In the genomic region with DNA sequence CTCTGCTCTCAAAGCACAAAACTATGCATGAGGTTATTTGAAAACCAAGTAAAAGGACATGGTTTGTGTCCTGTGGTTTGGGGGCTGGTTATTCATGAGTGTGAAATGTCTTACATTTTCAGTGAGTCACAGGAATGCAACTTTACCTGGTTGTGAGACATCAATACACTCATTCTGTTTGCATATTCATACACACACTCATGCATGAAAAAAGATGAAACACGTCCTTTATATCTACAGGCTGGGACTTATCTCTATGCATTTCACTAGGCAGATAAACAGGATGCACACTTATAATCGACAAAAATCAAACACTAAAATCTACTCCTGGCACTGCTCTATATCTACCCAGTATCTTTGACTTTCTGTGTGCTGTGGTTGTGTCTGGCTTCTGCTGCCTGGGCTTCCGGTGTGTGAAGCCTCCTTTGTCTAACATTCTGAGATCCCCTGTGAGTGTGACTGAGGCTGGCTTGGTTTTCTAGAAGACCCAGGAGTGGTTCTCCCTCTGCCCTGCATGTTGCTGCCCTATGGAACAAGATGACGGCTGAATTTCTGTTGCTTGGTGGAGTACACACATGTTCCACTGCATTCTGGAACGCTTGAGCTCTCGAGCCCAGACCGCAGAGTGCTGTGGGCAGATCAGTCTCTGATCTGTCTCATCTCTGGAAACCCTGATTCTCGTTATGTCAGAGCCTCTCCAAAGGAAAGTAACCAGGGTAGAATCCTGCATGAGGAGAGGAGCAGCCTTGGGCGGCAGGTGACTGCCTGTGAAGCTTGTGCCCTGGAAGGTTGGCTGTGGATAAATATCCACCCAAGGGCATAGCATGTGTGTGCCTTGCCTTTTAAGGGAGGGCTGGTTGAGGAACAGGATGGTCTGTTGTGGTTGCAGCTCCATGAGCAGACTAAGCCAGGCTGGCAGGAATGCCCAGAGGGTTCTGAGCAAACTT, we compare ENCODE assay signal across 8 cellular contexts. TPM values are rescaled to one million over a fixed set of nuclear protein-coding genes. Genes with fewer than 3 reads are reported as not detected.
DNase-seq lines count a peak whose midpoint lies in the region; ATAC-seq and TF ChIP-seq lines count a peak whose summit lies in the region.

No MANE protein-coding gene starts in this region.

- peak overlapping the region; percentile 7 to 85 (median 76) for H3K4me3 Mint-ChIP-seq in CD8-positive, alpha-beta memory T cell
- H3K4me3 Mint-ChIP-seq in activated naive CD4-positive, alpha-beta T cell treated with anti-CD3 and anti-CD28 coated beads for 36 hours: peak overlapping the region; percentile 42

- H3K27me3 Mint-ChIP-seq in CD8-positive, alpha-beta memory T cell: no peaks in the 10 kb centered on the region
- H3K27me3 Mint-ChIP-seq in activated naive CD4-positive, alpha-beta T cell treated with anti-CD3 and anti-CD28 coated beads for 36 hours (ENCODE audit: low read depth): peaks cover 9% of the 10 kb centered on the region

- intact Hi-C loops in activated naive CD4-positive, alpha-beta T cell treated with anti-CD3 and anti-CD28 coated beads for 36 hours (cut with micrococcal nuclease): loop anchor here (1.0 to 10.0 kb wide), 18 partner anchors 23 to 1516 kb away; a partner anchor contains a TSS
- intact Hi-C loops in mucosa of descending colon (cut with DNase I, micrococcal nuclease): no loop called here
- intact Hi-C loops in sciatic nerve (cut with DNase I): no loop called here

- peaks cover 72 to 81% (median 73%) of the 10 kb centered on the region in 3 donors for H3K4me1 Mint-ChIP-seq in CD8-positive, alpha-beta memory T cell
- peaks cover 73% of the 10 kb centered on the region for H3K4me1 Mint-ChIP-seq in activated naive CD4-positive, alpha-beta T cell treated with anti-CD3 and anti-CD28 coated beads for 36 hours (ENCODE audit: low read depth)

- TF ChIP-seq CTCF in mucosa of descending colon (IDR thresholded peaks at IDR 0.05) (no peak), WERI-Rb-1 (IDR thresholded peaks at IDR 0.05; ENCODE audit: low read depth, low read length) (no peak)

- peak overlapping the region; percentile 77 to 97 (median 92) for H3K27ac Mint-ChIP-seq in CD8-positive, alpha-beta memory T cell
- peak overlapping the region; percentile 93 for H3K27ac Mint-ChIP-seq in activated naive CD4-positive, alpha-beta T cell treated with anti-CD3 and anti-CD28 coated beads for 36 hours

- H3K36me3 ChIP-seq in CD8-positive, alpha-beta memory T cell (ENCODE audit: insufficient read depth, low read length): no peaks in the 10 kb centered on the region
- H3K36me3 ChIP-seq in mucosa of descending colon (ENCODE audit: low read depth) (no peaks in the 10 kb centered on the region), WERI-Rb-1 (no peaks in the 10 kb centered on the region)

- POLR2A ChIA-PET in CD8-positive, alpha-beta memory T cell (lab: Charles Lee): interaction anchor here (0.6 to 1.1 kb wide), 3 partner anchors 27 to 81 kb away, joined by 3 to 5 read pairs (median 3); no protein-coding TSS in a partner anchor

- DNase-seq in CD8-positive, alpha-beta memory T cell: peak; percentile 36 to 79 (median 70)
- DNase-seq in H4 (ENCODE audit: low spot score): peak; percentile 58
- peak; percentile 91 for DNase-seq in RPMI7951 (ENCODE audit: low read depth)
- DNase-seq in activated naive CD4-positive, alpha-beta T cell treated with anti-CD3 and anti-CD28 coated beads for 36 hours: peak; percentile 90
- no peak for DNase-seq in mucosa of descending colon
- no peak for DNase-seq in NCI-H524 treated with DMSO at 0.1 percent for 48 hours (lab: John Stamatoyannopoulos, UW)
- no peak for DNase-seq in sciatic nerve (ENCODE audit: low spot score)
- no peak for DNase-seq in WERI-Rb-1

- CTCF ChIA-PET in CD8-positive, alpha-beta memory T cell (lab: Charles Lee): interaction anchor here (1.2 to 1.7 kb wide), 7 partner anchors 10 to 88 kb away, joined by 3 to 6 read pairs (median 4); no protein-coding TSS in a partner anchor
- CTCF ChIA-PET in activated naive CD4-positive, alpha-beta T cell treated with anti-CD3 and anti-CD28 coated beads for 36 hours (lab: Charles Lee): interaction anchor here (1.0 to 3.3 kb wide), 12 partner anchors 11 to 188 kb away, joined by 3 to 23 read pairs (median 5); a partner anchor contains a TSS

- H3K4me1 ChIP-seq in CD8-positive, alpha-beta memory T cell (ENCODE audit: insufficient read depth, low read length): peaks cover 70% of the 10 kb centered on the region
- no peaks in the 10 kb centered on the region for H3K4me1 ChIP-seq in mucosa of descending colon (ENCODE audit: low read depth)

- H3K9me3 Mint-ChIP-seq in CD8-positive, alpha-beta memory T cell: no peaks in the 10 kb centered on the region
- H3K9me3 Mint-ChIP-seq in activated naive CD4-positive, alpha-beta T cell treated with anti-CD3 and anti-CD28 coated beads for 36 hours: peaks cover 13% of the 10 kb centered on the region

- no peaks in the 10 kb centered on the region for H3K27me3 ChIP-seq in CD8-positive, alpha-beta memory T cell (ENCODE audit: insufficient read depth, low read length, poor library complexity, severe bottlenecking)
- peaks cover 75% of the 10 kb centered on the region for H3K27me3 ChIP-seq in WERI-Rb-1 (ENCODE audit: insufficient read depth, low read depth, severe bottlenecking)

- H3K9me3 ChIP-seq in CD8-positive, alpha-beta memory T cell (ENCODE audit: low read length): no peaks in the 10 kb centered on the region
- H3K9me3 ChIP-seq in mucosa of descending colon: no peaks in the 10 kb centered on the region
- peaks cover 4% of the 10 kb centered on the region for H3K9me3 ChIP-seq in WERI-Rb-1 (ENCODE audit: severe bottlenecking)

- ATAC-seq in mucosa of descending colon: peak; percentile 72
- no peak for ATAC-seq in sciatic nerve

- H3K27ac ChIP-seq in CD8-positive, alpha-beta memory T cell (ENCODE audit: low read depth, low read length): peak overlapping the region; percentile 29
- no peak overlapping the region for H3K27ac ChIP-seq in WERI-Rb-1

- H3K36me3 Mint-ChIP-seq in CD8-positive, alpha-beta memory T cell: no peaks in the 10 kb centered on the region
- H3K36me3 Mint-ChIP-seq in activated naive CD4-positive, alpha-beta T cell treated with anti-CD3 and anti-CD28 coated beads for 36 hours (ENCODE audit: low read depth): peaks cover 2% of the 10 kb centered on the region

- peak overlapping the region; percentile 32 for H3K4me3 ChIP-seq in CD8-positive, alpha-beta memory T cell (ENCODE audit: low read length)
- H3K4me3 ChIP-seq in mucosa of descending colon (no peak overlapping the region), WERI-Rb-1 (ENCODE audit: low read depth, low read length) (no peak overlapping the region)

RNA-seq across cellular contexts. Expression of a gene that starts 19.7 kb away (rescaled TPM):
- 10 to 100 TPM; 45.8 to 46.6 TPM for total RNA-seq in CD8-positive, alpha-beta memory T cell
- polyA plus RNA-seq in CD8-positive, alpha-beta memory T cell: 10.6 TPM
- total RNA-seq in H4 (2014; rRNA removed; shearing (Covaris generic)): not detected in 2 replicates
- total RNA-seq in RPMI7951 (2014; rRNA removed; shearing (Covaris generic)): not detected in 2 replicates
- under 1 TPM; 0.31 to 0.67 TPM for total RNA-seq in activated naive CD4-positive, alpha-beta T cell treated with anti-CD3 and anti-CD28 coated beads for 36 hours
- total RNA-seq in mucosa of descending colon: 1 to 10 TPM in 1 of 3 donors, under 1 TPM in 2; 0.60 to 1.1 (median 0.90) TPM
- 0.40 TPM for total RNA-seq in sciatic nerve

Comparison
In these comparisons a context has a peak if more than half of its experiments do, and no peak if none do; other contexts are left out.
1. DNase-seq: peak in CD8-positive, alpha-beta memory T cell (5 of 5), H4 (single experiment), RPMI7951 (single experiment) and activated naive CD4-positive, alpha-beta T cell treated with anti-CD3 and anti-CD28 coated beads for 36 hours (single experiment); none in mucosa of descending colon (0 of 3), NCI-H524 treated with DMSO at 0.1 percent for 48 hours (single experiment), sciatic nerve (single experiment) and WERI-Rb-1 (single experiment).
2. RNA of a gene that starts 19.7 kb away (total RNA-seq): 45.8 to 46.6 TPM in CD8-positive, alpha-beta memory T cell; 0.60 to 1.1 TPM in mucosa of descending colon, 0.31 to 0.67 TPM in activated naive CD4-positive, alpha-beta T cell treated with anti-CD3 and anti-CD28 coated beads for 36 hours, 0.40 TPM in sciatic nerve (single experiment), not detected in H4 and not detected in RPMI7951; every median in the first group is over 10 times any median in the second.